ENCODE assay signal across 22 cellular contexts in the genomic region with DNA sequence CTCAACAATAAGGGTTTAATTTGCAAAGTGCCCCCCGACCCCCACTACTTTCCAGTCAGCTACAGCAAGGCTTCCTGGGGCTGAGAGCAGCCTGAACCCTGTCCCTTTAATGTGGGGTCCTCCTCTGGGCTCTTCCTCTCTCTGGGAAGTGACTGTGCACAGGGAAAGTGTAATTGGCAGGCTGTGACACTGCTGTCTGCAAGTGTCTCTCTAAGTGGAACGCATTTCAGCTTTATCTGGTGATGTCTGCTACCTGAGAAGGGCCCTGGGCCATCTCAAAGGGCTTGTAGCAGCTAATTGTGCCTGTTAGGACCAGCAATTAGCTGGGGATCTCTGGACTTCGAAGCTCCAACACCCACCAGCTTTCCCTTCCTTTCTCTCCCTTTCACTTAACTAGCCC.
"Had no signal": no experiment of that assay in that cellular context is flagged by ENCODE, and none has a peak within 500 bp of the region (broad histone marks: within the 10 kb centered on the region; RNA-seq: fewer than 3 reads in every experiment).

No MANE protein-coding gene starts in this region.

- H3K4me1 Mint-ChIP-seq: IgD-negative memory B cell had no signal

- H3K27me3 Mint-ChIP-seq: IgD-negative memory B cell had no signal

- H3K4me3 Mint-ChIP-seq: IgD-negative memory B cell had no signal

- H3K36me3 ChIP-seq: SJSA1 had no signal

- DNase-seq: Kasumi-1, MM.1S, NCI-H1048, NCI-H1105, NCI-H1436 treated with DMSO at 0.1 percent for 48 hours, NCI-H1694, NCI-H187 treated with DMSO at 0.1 percent for 48 hours, NCI-H2081, NCI-H2107, NCI-H2227 treated with DMSO at 0.1 percent for 48 hours, NCI-H524, NCI-H526 treated with DMSO at 0.1 percent for 48 hours, NCI-H774, Right ventricle myocardium superior, RPMI8226, SIG-M5 had no signal

- H3K4me3 ChIP-seq: K562, SJSA1, SK-N-MC had no signal

- H3K27ac Mint-ChIP-seq: IgD-negative memory B cell had no signal

- H3K4me1 ChIP-seq: SJSA1 had no signal

- H3K27me3 ChIP-seq: SJSA1 had no signal

- H3K4me2 ChIP-seq: KMS-11 had no signal

- H3K36me3 Mint-ChIP-seq: IgD-negative memory B cell had no signal

- H3K9ac ChIP-seq: KMS-11 had no signal

- H3K27ac ChIP-seq: HL-60, KMS-11, SJSA1, SK-N-MC had no signal

- H3K9me3 ChIP-seq: SJSA1 had no signal
